In genomic region chr1:109282497-109282951, GRCh38 we compare ENCODE assay signal across 8 cellular contexts. TPM values are rescaled to one million over a fixed set of nuclear protein-coding genes. Genes with fewer than 3 reads are reported as not detected.
DNase-seq lines count a peak whose midpoint lies in the region; ATAC-seq, FAIRE-seq and TF ChIP-seq lines count a peak whose summit lies in the region.

No MANE protein-coding gene starts in this region.

- H3K36me3 ChIP-seq in kidney (ENCODE audit: control insufficient read depth in 1 of 2, insufficient read depth in 2 of 2, low read length in 2 of 2): no peaks in the 10 kb centered on the region

- no peak overlapping the region for H3K27ac ChIP-seq in kidney (ENCODE audit: low read depth in 2 of 2, low read length in 2 of 2)
- peak overlapping the region; percentile 95 for H3K27ac ChIP-seq in temporal lobe (ENCODE audit: low read depth, low read length)

- no peaks in the 10 kb centered on the region for H3K9me3 ChIP-seq in kidney (ENCODE audit: control insufficient read depth in 1 of 2, low read length in 2 of 2)

- peaks cover 10 to 11% of the 10 kb centered on the region in 2 donors for H3K4me1 ChIP-seq in kidney (ENCODE audit: control insufficient read depth in 1 of 2, insufficient read depth in 1 of 2, low read depth in 1 of 2, low read length in 2 of 2)

- peak overlapping the region; percentile 18 for H3K27ac Mint-ChIP-seq in T-helper 1 cell treated with Interleukin-12 subunit alpha and Interleukin-12 subunit beta and Interleukin-4 antibody, amounts not matched to agents 30 μg/mL and 1 μg/mL, for 36 hours
- peak overlapping the region; percentile 72 to 96 for H3K27ac Mint-ChIP-seq in activated naive CD4-positive, alpha-beta T cell treated with anti-CD3 and anti-CD28 coated beads, Interleukin-2, amount 50 U/mL, for 72 hours

- TF ChIP-seq CTCF in kidney (IDR thresholded peaks at IDR 0.05; ENCODE audit: borderline replicate concordance, extremely low read depth, insufficient read depth): no peak

- H3K27me3 Mint-ChIP-seq in T-helper 1 cell treated with Interleukin-12 subunit alpha and Interleukin-12 subunit beta and Interleukin-4 antibody, amounts not matched to agents 30 μg/mL and 1 μg/mL, for 36 hours (ENCODE audit: low read depth): no peaks in the 10 kb centered on the region

- peak overlapping the region; percentile 100 for H3K4me3 Mint-ChIP-seq in T-helper 1 cell treated with Interleukin-12 subunit alpha and Interleukin-12 subunit beta and Interleukin-4 antibody, amounts not matched to agents 30 μg/mL and 1 μg/mL, for 36 hours

- peak overlapping the region; percentile 56 to 89 for H3K4me3 ChIP-seq in kidney (ENCODE audit: low read length in 2 of 2)

- no peak for ATAC-seq in activated naive CD4-positive, alpha-beta T cell treated with anti-CD3 and anti-CD28 coated beads, Interleukin-2, amount 50 U/mL, for 72 hours
- no peak for ATAC-seq in GM21619 (IDR thresholded peaks at IDR 0.05; ENCODE audit: unreplicated experiment)
- ATAC-seq in GM18867 (IDR thresholded peaks at IDR 0.05; ENCODE audit: unreplicated experiment): no peak

- H3K9ac ChIP-seq in kidney (ENCODE audit: low read length in 2 of 2): peak overlapping the region in 1 of 2 donors; percentile 61

- H3K36me3 Mint-ChIP-seq in T-helper 1 cell treated with Interleukin-12 subunit alpha and Interleukin-12 subunit beta and Interleukin-4 antibody, amounts not matched to agents 30 μg/mL and 1 μg/mL, for 36 hours (ENCODE audit: low read depth): peaks cover 7% of the 10 kb centered on the region
- peaks cover 0 to 8% of the 10 kb centered on the region in 2 donors for H3K36me3 Mint-ChIP-seq in activated naive CD4-positive, alpha-beta T cell treated with anti-CD3 and anti-CD28 coated beads, Interleukin-2, amount 50 U/mL, for 72 hours

- no peaks in the 10 kb centered on the region for H3K9me3 Mint-ChIP-seq in T-helper 1 cell treated with Interleukin-12 subunit alpha and Interleukin-12 subunit beta and Interleukin-4 antibody, amounts not matched to agents 30 μg/mL and 1 μg/mL, for 36 hours
- no peaks in the 10 kb centered on the region for H3K9me3 Mint-ChIP-seq in activated naive CD4-positive, alpha-beta T cell treated with anti-CD3 and anti-CD28 coated beads, Interleukin-2, amount 50 U/mL, for 72 hours

- H3K4me1 Mint-ChIP-seq in T-helper 1 cell treated with Interleukin-12 subunit alpha and Interleukin-12 subunit beta and Interleukin-4 antibody, amounts not matched to agents 30 μg/mL and 1 μg/mL, for 36 hours (ENCODE audit: low read depth): peaks cover 19% of the 10 kb centered on the region

- no peak for FAIRE-seq in kidney (lab: Jason Lieb, UNC)

- intact Hi-C loops in kidney (cut with DNase I): no loop called here

- no peak for DNase-seq in T-helper 1 cell
- DNase-seq in activated naive CD4-positive, alpha-beta T cell treated with anti-CD3 and anti-CD28 coated beads, Interleukin-2, amount 50 U/mL, for 72 hours (ENCODE audit: low spot score in 2 of 2): no peak
- DNase-seq in kidney: no peak
- no peak for DNase-seq in NCI-H82 (lab: John Stamatoyannopoulos, UW)

RNA-seq across cellular contexts. Expression of gene PSRC1, which starts 0.4 kb away (rescaled TPM):
- 10 to 100 TPM; 20.5 to 23.9 TPM for total RNA-seq in activated naive CD4-positive, alpha-beta T cell treated with anti-CD3 and anti-CD28 coated beads, Interleukin-2, amount 50 U/mL, for 72 hours
- 4.2 TPM for total RNA-seq in kidney
- 3.5 TPM for polyA plus RNA-seq in kidney (ENCODE audit: insufficient read depth, low read depth, low replicate concordance)
- total RNA-seq in temporal lobe: 6.9 TPM

RNA-seq across cellular contexts. Expression of gene MYBPHL, which starts 24.3 kb away (rescaled TPM):
- total RNA-seq in activated naive CD4-positive, alpha-beta T cell treated with anti-CD3 and anti-CD28 coated beads, Interleukin-2, amount 50 U/mL, for 72 hours: not detected
- 0.19 TPM for total RNA-seq in kidney
- polyA plus RNA-seq in kidney (ENCODE audit: insufficient read depth, low read depth, low replicate concordance): not detected
- total RNA-seq in temporal lobe: not detected

RNA-seq across cellular contexts. Expression of gene CELSR2, which starts 33.2 kb away (rescaled TPM):
- 1 to 10 TPM in 1 of 2 donors, under 1 TPM in 1; 0.39 to 3.9 TPM for total RNA-seq in activated naive CD4-positive, alpha-beta T cell treated with anti-CD3 and anti-CD28 coated beads, Interleukin-2, amount 50 U/mL, for 72 hours
- 65.6 TPM for total RNA-seq in kidney
- 10.6 TPM for polyA plus RNA-seq in kidney (ENCODE audit: insufficient read depth, low read depth, low replicate concordance)
- total RNA-seq in temporal lobe: 46.5 TPM
